9 cellular contexts compared by ENCODE assay signal in the genomic region with DNA sequence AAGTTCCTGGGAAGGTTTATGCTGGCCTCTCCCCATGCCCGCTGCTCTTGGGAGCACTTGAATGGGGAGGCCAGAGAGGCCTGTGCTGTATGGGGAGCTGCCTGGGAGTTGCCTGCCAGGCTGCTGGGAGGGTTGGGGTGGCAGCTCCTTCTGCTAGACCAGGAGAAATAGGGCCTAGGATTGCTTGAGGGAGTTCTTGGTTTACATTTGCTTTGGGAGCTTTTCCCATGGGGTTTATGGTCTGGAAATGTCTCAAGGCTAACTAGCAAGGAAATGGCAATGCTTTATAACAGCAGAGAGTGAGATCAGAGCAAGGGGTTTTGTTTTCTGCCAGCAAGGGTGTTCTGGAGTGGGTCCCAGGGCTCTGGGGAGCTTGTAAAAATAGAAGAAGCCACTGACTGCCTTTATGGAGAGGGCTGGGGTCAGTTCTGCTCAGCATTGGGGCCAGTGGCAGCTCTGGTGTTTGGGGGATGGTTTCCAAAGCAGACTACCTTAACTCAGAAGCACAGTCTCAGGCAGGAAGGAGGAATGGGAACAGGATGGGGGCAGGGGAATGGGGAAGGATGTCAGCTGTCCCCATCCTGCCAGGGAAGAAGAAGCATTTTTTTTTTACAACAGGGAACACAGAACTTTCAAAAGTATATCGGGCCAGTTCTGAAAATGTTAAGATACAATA. TPM values are rescaled to one million over a fixed set of nuclear protein-coding genes. Genes with fewer than 3 reads are reported as not detected.
DNase-seq lines count a peak whose midpoint lies in the region; ATAC-seq and TF ChIP-seq lines count a peak whose summit lies in the region.
"Had no signal": no experiment of that assay in that cellular context is flagged by ENCODE, and none has a peak within 500 bp of the region (broad histone marks: within the 10 kb centered on the region; RNA-seq: fewer than 3 reads in every experiment).

No MANE protein-coding gene starts in this region.

- no peak overlapping the region for H4K91ac ChIP-seq in trophoblast cell (ENCODE audit: low read depth, low read length)

- H2AK5ac ChIP-seq in trophoblast cell (ENCODE audit: low read length): no peak overlapping the region

- TF ChIP-seq CTCF in heart left ventricle (IDR thresholded peaks at IDR 0.05): no peak
- no peak for TF ChIP-seq CTCF in HFFc6 (IDR thresholded peaks at IDR 0.05)
- no peak for TF ChIP-seq CTCF in testis (IDR thresholded peaks at IDR 0.05)

- in situ Hi-C loops in SK-MEL-5 (cut with HindIII; ENCODE audit: low pct_unique_long_range_greater_than_20kb, low sequenced_read_pairs): no loop called here

- H3K9me3 ChIP-seq in heart left ventricle (no peaks in the 10 kb centered on the region), trophoblast cell (ENCODE audit: insufficient read depth, low read depth, low read length) (no peaks in the 10 kb centered on the region), testis (no peaks in the 10 kb centered on the region)

- ATAC-seq in heart left ventricle: peak; percentile 40 to 63 (median 55)
- ATAC-seq in HG03432 (IDR thresholded peaks at IDR 0.05; ENCODE audit: unreplicated experiment): no peak
- ATAC-seq: natural killer cell had no signal

- no peaks in the 10 kb centered on the region; the same call in none of the 2 replicates for H3K27me3 Mint-ChIP-seq in HFFc6 (ENCODE audit: insufficient read depth)

- no peak overlapping the region for H3K4me3 ChIP-seq in ACC112 (ENCODE audit: low read depth, low read length)
- peak overlapping the region in 1 of 12 donors; percentile 12 for H3K4me3 ChIP-seq in heart left ventricle
- H3K4me3 ChIP-seq in trophoblast cell (ENCODE audit: low read depth, low read length): no peak overlapping the region
- no peak overlapping the region for H3K4me3 ChIP-seq in testis

- no peak overlapping the region for H3K4ac ChIP-seq in trophoblast cell (ENCODE audit: low read depth, low read length)

- H3K79me2 ChIP-seq in ACC112 (ENCODE audit: control insufficient read depth, insufficient read depth, low read length, unreplicated experiment): no peaks in the 10 kb centered on the region
- H3K79me2 ChIP-seq in trophoblast cell (ENCODE audit: control insufficient read depth, insufficient read depth, low read length, poor library complexity): no peaks in the 10 kb centered on the region

- H3K27me3 ChIP-seq in ACC112 (ENCODE audit: insufficient read depth, low read length) (no peaks in the 10 kb centered on the region), heart left ventricle (no peaks in the 10 kb centered on the region), trophoblast cell (ENCODE audit: insufficient read depth, low read length) (no peaks in the 10 kb centered on the region), testis (no peaks in the 10 kb centered on the region)

- H3K18ac ChIP-seq in trophoblast cell (ENCODE audit: low read length): no peak overlapping the region

- WGBS in heart left ventricle, 4 donors: 30 to 49% (median 43%) methylated on average over 2 of the region's 2 CpGs
- no CpG with 5 or more reads among the region's 2 CpGs for WGBS in trophoblast cell (ENCODE audit: extremely low coverage, insufficient coverage, insufficient read length)
- 70 to 75% methylated on average over 2 of the region's 2 CpGs for WGBS in testis, 2 donors

- intact Hi-C loops in heart left ventricle (cut with DNase I): no loop called here
- intact Hi-C loops in testis (cut with DNase I; ENCODE audit: low total_unique reads): no loop called here

- no peak overlapping the region for H4K12ac ChIP-seq in trophoblast cell (ENCODE audit: low read depth, low read length)

- no peak overlapping the region for H2BK5ac ChIP-seq in trophoblast cell (ENCODE audit: low read depth, low read length, poor library complexity)

- no peak overlapping the region for H3K4me2 ChIP-seq in trophoblast cell (ENCODE audit: low read length)

- no peak overlapping the region for H2BK120ac ChIP-seq in trophoblast cell (ENCODE audit: insufficient read depth, low read length, poor library complexity)

- no peak overlapping the region for H4K8ac ChIP-seq in trophoblast cell (ENCODE audit: low read depth, low read length)

- H3K36me3 ChIP-seq in ACC112 (ENCODE audit: insufficient read depth, low read length): no peaks in the 10 kb centered on the region
- H3K36me3 ChIP-seq in heart left ventricle: no peaks in the 10 kb centered on the region
- no peaks in the 10 kb centered on the region for H3K36me3 ChIP-seq in trophoblast cell (ENCODE audit: control insufficient read depth in 1 of 2, insufficient read depth in 2 of 2, low read length in 2 of 2)
- no peaks in the 10 kb centered on the region for H3K36me3 ChIP-seq in testis (ENCODE audit: low read depth, missing control alignments)

- H3K9me3 Mint-ChIP-seq in HFFc6: no peaks in the 10 kb centered on the region
- H3K9me3 Mint-ChIP-seq: natural killer cell had no signal

- peak; percentile 3 for DNase-seq in SK-MEL-5 (ENCODE audit: low read depth, low spot score)
- peak in 3 of 5 donors; percentile 40 to 56 (median 48) for DNase-seq in heart left ventricle
- DNase-seq in trophoblast cell: no peak
- no peak for DNase-seq in HFFc6
- no peak for DNase-seq in testis
- DNase-seq in NCI-H1436 (lab: John Stamatoyannopoulos, UW): no peak
- DNase-seq: natural killer cell had no signal

- H3K36me3 Mint-ChIP-seq in HFFc6 (ENCODE audit: low read depth): no peaks in the 10 kb centered on the region
- H3K36me3 Mint-ChIP-seq: natural killer cell had no signal

- TF ChIP-seq POLR2A in heart left ventricle (IDR thresholded peaks at IDR 0.05) (no peak), testis (IDR thresholded peaks at IDR 0.05) (no peak)

- no peak overlapping the region for H3K4me3 Mint-ChIP-seq in HFFc6
- H3K4me3 Mint-ChIP-seq: natural killer cell had no signal

- H3K4me1 Mint-ChIP-seq in HFFc6 (ENCODE audit: low read depth): peaks cover 43% of the 10 kb centered on the region
- H3K4me1 Mint-ChIP-seq: natural killer cell had no signal

- H3K9ac ChIP-seq in trophoblast cell (ENCODE audit: low read length): no peak overlapping the region

- H3K14ac ChIP-seq in trophoblast cell (ENCODE audit: low read length): no peak overlapping the region

- H2AFZ ChIP-seq in ACC112 (ENCODE audit: low read length, unreplicated experiment) (no peak overlapping the region), trophoblast cell (ENCODE audit: insufficient read depth, low read length, poor library complexity) (no peak overlapping the region)

- H3K27ac ChIP-seq in ACC112 (ENCODE audit: low read depth, low read length): peak overlapping the region; percentile 49
- peak overlapping the region; percentile 53 to 92 (median 82) for H3K27ac ChIP-seq in heart left ventricle
- peak overlapping the region; percentile 6 for H3K27ac ChIP-seq in trophoblast cell (ENCODE audit: low read depth, low read length)
- H3K27ac ChIP-seq in testis: peak overlapping the region in 1 of 2 donors; percentile 45

- no peak overlapping the region for H2BK12ac ChIP-seq in trophoblast cell (ENCODE audit: low read length)

- H3K23ac ChIP-seq in trophoblast cell (ENCODE audit: low read length): no peak overlapping the region

- H3K4me1 ChIP-seq in ACC112 (ENCODE audit: control insufficient read depth, insufficient read depth, low read length, unreplicated experiment) (peaks cover 20% of the 10 kb centered on the region), heart left ventricle (peaks cover 16 to 78% (median 56%) of the 10 kb centered on the region in 12 donors), trophoblast cell (ENCODE audit: control insufficient read depth in 1 of 2, insufficient read depth in 2 of 2, low read length in 2 of 2) (peaks cover 11 to 18% of the 10 kb centered on the region in 2 experiments), testis (peaks cover 5% of the 10 kb centered on the region)

- no peaks in the 10 kb centered on the region for H3K79me1 ChIP-seq in trophoblast cell (ENCODE audit: low read length)

- H3K27ac Mint-ChIP-seq in HFFc6: no peak overlapping the region
- H3K27ac Mint-ChIP-seq: natural killer cell had no signal

RNA-seq across cellular contexts. Expression of gene TSPAN15, which starts 28.6 kb away (rescaled TPM):
- total RNA-seq in SK-MEL-5 (2014; rRNA removed; shearing (Covaris generic)): 2.1 and 3.7 TPM in 2 replicates
- 1.3 and 4.0 TPM in 2 replicates for polyA plus RNA-seq in SK-MEL-5 (2015; cell fraction: cytosol; rRNA removed)
- 17.9 and 18.9 TPM in 2 replicates for polyA plus RNA-seq in SK-MEL-5 (2015; cell fraction: nucleus; rRNA removed)
- total RNA-seq in heart left ventricle (10 to 100 TPM in 6 of 9 donors, 1 to 10 TPM in 3; 4.5 to 20.2 (median 11.1) TPM), testis (10 to 100 TPM; 35.3 to 37.5 TPM)
- polyA plus RNA-seq in heart left ventricle (10 to 100 TPM; 10.5 to 12.5 TPM), testis (ENCODE audit: insufficient read depth, low read depth, low replicate concordance) (29.7 TPM)
- 19.1 and 19.5 TPM in 2 replicates for polyA plus RNA-seq in trophoblast cell (2013)
- 1 to 10 TPM; 1.8 to 4.0 (median 2.1) TPM for total RNA-seq in HFFc6 (2021; fragmentation: NEBNext Ultra II Directional; extraction: Animal tissue kit (Norgen Biotek cat#: 25700))

Comparison
In these comparisons a context has a peak if more than half of its experiments do, and no peak if none do; other contexts are left out.
1. DNase-seq: peak in SK-MEL-5 (single experiment) and heart left ventricle (3 of 5); none in trophoblast cell (0 of 2), HFFc6 (single experiment), testis (single experiment) and NCI-H1436 (single experiment).